In the genomic region with DNA sequence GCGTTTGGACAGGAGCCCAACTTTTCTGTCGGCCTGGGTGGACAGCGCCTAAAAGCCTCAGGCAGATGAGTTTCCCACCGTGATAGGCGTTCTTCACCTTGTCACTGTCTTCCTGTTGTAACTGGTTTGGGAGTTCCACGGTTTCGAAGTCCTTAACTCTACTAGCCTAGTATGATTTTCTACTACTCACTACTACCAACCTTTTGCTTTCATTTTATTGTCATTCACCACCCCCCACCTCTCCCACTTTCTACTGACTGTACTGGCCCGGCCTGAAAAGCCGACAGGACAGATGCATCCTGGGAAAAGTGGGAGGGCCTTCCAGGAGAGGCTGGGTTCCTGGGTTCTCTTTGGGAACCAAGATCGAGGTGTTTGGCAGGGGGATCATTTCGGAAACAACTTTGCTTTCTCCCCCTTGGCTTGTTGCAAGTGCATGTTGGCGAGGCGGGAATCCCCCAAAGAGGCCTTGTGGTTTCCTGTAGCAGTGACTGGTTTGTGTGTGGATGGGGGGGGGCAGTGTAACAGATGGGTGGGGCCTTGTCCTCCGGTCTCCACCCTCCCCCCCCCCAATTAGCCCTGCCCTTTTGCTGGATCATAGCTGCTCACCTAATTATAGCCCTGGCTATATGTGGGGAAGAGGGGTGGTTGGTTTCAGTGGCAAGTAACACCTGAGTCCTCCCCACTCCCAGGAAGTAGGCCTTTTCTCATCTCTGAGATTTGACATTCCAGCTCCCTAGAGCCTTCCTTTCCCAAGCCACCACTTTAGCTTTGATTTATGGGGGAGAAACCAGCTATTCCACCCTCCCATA, we compare ENCODE assay signal across 1 cellular context.
A peak's percentile ranks its signal among the peaks of the same experiment; 100 is the strongest.
TF ChIP-seq lines count a peak whose summit lies in the region.

No MANE protein-coding gene starts in this region.

TF ChIP-seq in HCT116, 20 proteins besides CTCF, POLR2A, EP300 and RAD21 (continued from another document):
- TF ChIP-seq, protein P1, sequence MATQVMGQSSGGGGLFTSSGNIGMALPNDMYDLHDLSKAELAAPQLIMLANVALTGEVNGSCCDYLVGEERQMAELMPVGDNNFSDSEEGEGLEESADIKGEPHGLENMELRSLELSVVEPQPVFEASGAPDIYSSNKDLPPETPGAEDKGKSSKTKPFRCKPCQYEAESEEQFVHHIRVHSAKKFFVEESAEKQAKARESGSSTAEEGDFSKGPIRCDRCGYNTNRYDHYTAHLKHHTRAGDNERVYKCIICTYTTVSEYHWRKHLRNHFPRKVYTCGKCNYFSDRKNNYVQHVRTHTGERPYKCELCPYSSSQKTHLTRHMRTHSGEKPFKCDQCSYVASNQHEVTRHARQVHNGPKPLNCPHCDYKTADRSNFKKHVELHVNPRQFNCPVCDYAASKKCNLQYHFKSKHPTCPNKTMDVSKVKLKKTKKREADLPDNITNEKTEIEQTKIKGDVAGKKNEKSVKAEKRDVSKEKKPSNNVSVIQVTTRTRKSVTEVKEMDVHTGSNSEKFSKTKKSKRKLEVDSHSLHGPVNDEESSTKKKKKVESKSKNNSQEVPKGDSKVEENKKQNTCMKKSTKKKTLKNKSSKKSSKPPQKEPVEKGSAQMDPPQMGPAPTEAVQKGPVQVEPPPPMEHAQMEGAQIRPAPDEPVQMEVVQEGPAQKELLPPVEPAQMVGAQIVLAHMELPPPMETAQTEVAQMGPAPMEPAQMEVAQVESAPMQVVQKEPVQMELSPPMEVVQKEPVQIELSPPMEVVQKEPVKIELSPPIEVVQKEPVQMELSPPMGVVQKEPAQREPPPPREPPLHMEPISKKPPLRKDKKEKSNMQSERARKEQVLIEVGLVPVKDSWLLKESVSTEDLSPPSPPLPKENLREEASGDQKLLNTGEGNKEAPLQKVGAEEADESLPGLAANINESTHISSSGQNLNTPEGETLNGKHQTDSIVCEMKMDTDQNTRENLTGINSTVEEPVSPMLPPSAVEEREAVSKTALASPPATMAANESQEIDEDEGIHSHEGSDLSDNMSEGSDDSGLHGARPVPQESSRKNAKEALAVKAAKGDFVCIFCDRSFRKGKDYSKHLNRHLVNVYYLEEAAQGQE (IDR thresholded peaks at IDR 0.05; ENCODE audit: low read depth), result no peak
- TF ChIP-seq, protein P2, sequence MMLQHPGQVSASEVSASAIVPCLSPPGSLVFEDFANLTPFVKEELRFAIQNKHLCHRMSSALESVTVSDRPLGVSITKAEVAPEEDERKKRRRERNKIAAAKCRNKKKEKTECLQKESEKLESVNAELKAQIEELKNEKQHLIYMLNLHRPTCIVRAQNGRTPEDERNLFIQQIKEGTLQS (IDR thresholded peaks at IDR 0.05), result no peak
- TF ChIP-seq ELF1 (IDR thresholded peaks at IDR 0.05; ENCODE audit: borderline replicate concordance, low read depth), result no peak
- TF ChIP-seq EZH2 (IDR thresholded peaks at IDR 0.05), result no peak
- TF ChIP-seq SIN3A (IDR thresholded peaks at IDR 0.05; ENCODE audit: low read depth), result no peak; the same call in 1 of the 2 replicates
- TF ChIP-seq TCF7L2 (IDR thresholded peaks at IDR 0.05; ENCODE audit: borderline replicate concordance, extremely low read depth, insufficient read depth, insufficient read length), result no peak
- TF ChIP-seq YY1 (IDR thresholded peaks at IDR 0.05; ENCODE audit: extremely low read depth, insufficient replicate concordance, low read depth, low read length), result peak; percentile 46
- no peak for TF ChIP-seq EGR1 (IDR thresholded peaks at IDR 0.05; ENCODE audit: low read depth)
- no peak for TF ChIP-seq EZH2phosphoT487 (IDR thresholded peaks at IDR 0.05; ENCODE audit: borderline replicate concordance)
- TF ChIP-seq, protein P3, sequence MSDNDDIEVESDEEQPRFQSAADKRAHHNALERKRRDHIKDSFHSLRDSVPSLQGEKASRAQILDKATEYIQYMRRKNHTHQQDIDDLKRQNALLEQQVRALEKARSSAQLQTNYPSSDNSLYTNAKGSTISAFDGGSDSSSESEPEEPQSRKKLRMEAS (IDR thresholded peaks at IDR 0.05), result no peak
